In the genomic region with DNA sequence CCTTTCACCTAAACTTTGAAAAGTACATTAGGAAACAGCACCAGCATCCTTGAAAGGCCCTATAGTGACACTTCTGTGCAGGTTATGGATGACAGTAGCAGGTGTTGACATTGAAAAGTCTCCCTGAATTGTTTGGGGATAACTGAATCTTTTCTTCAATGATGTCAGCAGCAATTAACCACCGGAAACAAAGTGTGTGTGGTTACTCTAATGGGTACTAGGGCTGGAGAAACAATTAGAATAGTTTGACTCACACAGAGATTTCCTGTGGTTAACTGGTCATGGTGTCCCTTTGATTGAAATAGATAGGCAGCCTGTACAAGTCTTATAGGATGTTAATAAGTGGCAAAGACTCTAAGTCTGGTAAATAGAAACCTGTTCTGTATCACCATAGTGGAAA, we compare ENCODE assay signal across 9 cellular contexts.
DNase-seq lines count a peak whose midpoint lies in the region; ATAC-seq, FAIRE-seq and TF ChIP-seq lines count a peak whose summit lies in the region.
"Had no signal": no experiment of that assay in that cellular context is flagged by ENCODE, and none has a peak within 500 bp of the region (broad histone marks: within the 10 kb centered on the region; RNA-seq: fewer than 3 reads in every experiment).

No MANE protein-coding gene starts in this region.

- intact Hi-C loops in esophagus muscularis mucosa (cut with DNase I), result no loop called here

- H3K27ac ChIP-seq in esophagus muscularis mucosa (replicated peaks in 1 of 4), result no peak overlapping the region

- DNase-seq in H4 (ENCODE audit: low spot score) (peak; percentile 47), HTR-8/SVneo (ENCODE audit: insufficient read length, low spot score) (no peak), epithelial cell of esophagus (ENCODE audit: low read depth) (peak; percentile 25), esophagus muscularis mucosa (ENCODE audit: extremely low spot score) (no peak), HuH-7.5 (ENCODE audit: low spot score) (no peak), T1000 (lab: John Stamatoyannopoulos, UW) (no peak)
- DNase-seq in stimulated activated CD4-positive, alpha-beta T cell treated with anti-CD3 and anti-CD28 coated beads, Interleukin-4, amount 100 ng/mL, for 24 hours, result no peak
- DNase-seq: activated B cell treated with CpG ODN at 0.5 μM for 24 hours had no signal

- no peaks in the 10 kb centered on the region for H3K36me3 ChIP-seq in esophagus muscularis mucosa

- peak; percentile 72 for FAIRE-seq in HTR-8/SVneo (lab: Jason Lieb, UNC)

- H3K27me3 ChIP-seq in esophagus muscularis mucosa, result no peaks in the 10 kb centered on the region

- no peak for TF ChIP-seq CTCF in epithelial cell of esophagus (IDR thresholded peaks at IDR 0.05; ENCODE audit: insufficient read depth, low read depth, low read length, missing control alignments)
- no peak for TF ChIP-seq CTCF in esophagus muscularis mucosa (IDR thresholded peaks at IDR 0.05)

- H3K9me3 ChIP-seq in esophagus muscularis mucosa, result no peaks in the 10 kb centered on the region

- no peak for TF ChIP-seq EP300 in esophagus muscularis mucosa (IDR thresholded peaks at IDR 0.05)

- WGBS in esophagus muscularis mucosa, result 58% methylated on average over 1 of the region's 1 CpG

- H3K4me1 ChIP-seq in esophagus muscularis mucosa, result no peaks in the 10 kb centered on the region

- no peak for TF ChIP-seq POLR2A in esophagus muscularis mucosa (IDR thresholded peaks at IDR 0.05; ENCODE audit: low read depth)

- H3K4me3 ChIP-seq in epithelial cell of esophagus (ENCODE audit: low read length) (no peak overlapping the region), esophagus muscularis mucosa (no peak overlapping the region)

- ATAC-seq in GM18511 (IDR thresholded peaks at IDR 0.05; ENCODE audit: unreplicated experiment), result peak; percentile 100

Comparison
In these comparisons a context has a peak if more than half of its experiments do, and no peak if none do; other contexts are left out.
1. DNase-seq: peak in H4 (single experiment) and epithelial cell of esophagus (single experiment); none in HTR-8/SVneo (single experiment), esophagus muscularis mucosa (single experiment), HuH-7.5 (single experiment), T1000 (single experiment) and stimulated activated CD4-positive, alpha-beta T cell treated with anti-CD3 and anti-CD28 coated beads, Interleukin-4, amount 100 ng/mL, for 24 hours (single experiment).